ENCODE assay signal across 1 cellular context in the genomic region with DNA sequence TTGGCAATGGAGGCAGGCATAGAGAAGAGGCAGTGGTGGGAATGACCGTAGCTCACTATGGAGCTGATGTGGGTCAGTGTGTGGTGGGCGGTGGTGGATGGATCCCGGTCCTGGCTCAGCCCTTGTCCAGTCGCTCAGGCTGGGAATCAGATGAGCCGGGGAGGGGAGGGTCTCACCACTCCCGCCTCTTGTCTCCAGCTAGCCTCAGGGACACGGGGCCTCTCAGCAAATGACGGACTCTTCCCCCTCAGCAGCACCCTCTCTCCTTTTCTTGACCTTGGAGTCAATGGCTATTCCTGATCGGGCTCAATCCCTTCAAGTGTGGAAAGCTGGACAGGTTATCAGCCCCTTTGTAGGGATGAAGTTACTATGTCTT.
TF ChIP-seq lines count a peak whose summit lies in the region.

No MANE protein-coding gene starts in this region.

TF ChIP-seq in HepG2, 621 proteins besides CTCF, POLR2A, EP300 and RAD21 (continued from another document):
- TF ChIP-seq, protein P1, sequence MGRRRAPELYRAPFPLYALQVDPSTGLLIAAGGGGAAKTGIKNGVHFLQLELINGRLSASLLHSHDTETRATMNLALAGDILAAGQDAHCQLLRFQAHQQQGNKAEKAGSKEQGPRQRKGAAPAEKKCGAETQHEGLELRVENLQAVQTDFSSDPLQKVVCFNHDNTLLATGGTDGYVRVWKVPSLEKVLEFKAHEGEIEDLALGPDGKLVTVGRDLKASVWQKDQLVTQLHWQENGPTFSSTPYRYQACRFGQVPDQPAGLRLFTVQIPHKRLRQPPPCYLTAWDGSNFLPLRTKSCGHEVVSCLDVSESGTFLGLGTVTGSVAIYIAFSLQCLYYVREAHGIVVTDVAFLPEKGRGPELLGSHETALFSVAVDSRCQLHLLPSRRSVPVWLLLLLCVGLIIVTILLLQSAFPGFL (CRISPR knock-in tag; IDR thresholded peaks at IDR 0.05), result no peak
